ENCODE assay signal across 1 cellular context in genomic region chr1:113904674-113905434, GRCh38.
A peak's percentile ranks its signal among the peaks of the same experiment; 100 is the strongest.
TF ChIP-seq lines count a peak whose summit lies in the region.

AP4B1 (minus strand) TSS chr1:113904799; CDS start chr1:113904717, 82 bp downstream.
DCLRE1B (plus strand) TSS chr1:113905326; CDS start chr1:113905587, 261 bp downstream.

TF ChIP-seq in K562, 482 proteins besides CTCF, POLR2A, EP300 and RAD21 (continued from another document and continues in another):
- TF ChIP-seq GTF3C2 (IDR thresholded peaks at IDR 0.05; ENCODE audit: borderline replicate concordance, extremely low read depth, insufficient read length) = no peak
- TF ChIP-seq POLR2G (IDR thresholded peaks at IDR 0.05; ENCODE audit: low read depth, low read length) = peak; percentile 92
- TF ChIP-seq RBFOX2 (IDR thresholded peaks at IDR 0.05; ENCODE audit: low read depth, low read length) = peak; percentile 89
- peak; percentile 95 for TF ChIP-seq SP1 (CRISPR knock-in tag; IDR thresholded peaks at IDR 0.05)
- no peak for TF ChIP-seq ZNF347 (CRISPR knock-in tag; IDR thresholded peaks at IDR 0.05; ENCODE audit: low read depth)
- peak; percentile 41; the same call in 1 of the 2 replicates for TF ChIP-seq DPF2 (IDR thresholded peaks at IDR 0.05)
- TF ChIP-seq LCOR (CRISPR knock-in tag; IDR thresholded peaks at IDR 0.05) = peak; percentile 99
- TF ChIP-seq ZFP30 (CRISPR knock-in tag; IDR thresholded peaks at IDR 0.05; ENCODE audit: borderline replicate concordance) = no peak
- TF ChIP-seq ZBTB11 (CRISPR knock-in tag; IDR thresholded peaks at IDR 0.05) = peak in 2 of 3 experiments; percentile 17 to 93; a peak in 2 of 6 replicates
- no peak for TF ChIP-seq IRF2 (CRISPR knock-in tag; IDR thresholded peaks at IDR 0.05)
- peak; percentile 77; the same call in 1 of the 2 replicates for TF ChIP-seq ARID3A (IDR thresholded peaks at IDR 0.05; ENCODE audit: borderline replicate concordance, low read depth, low read length)
- TF ChIP-seq ZNF668 (CRISPR knock-in tag; IDR thresholded peaks at IDR 0.05) = no peak
- no peak for TF ChIP-seq ZNF699 (CRISPR knock-in tag; IDR thresholded peaks at IDR 0.05; ENCODE audit: insufficient replicate concordance)
- TF ChIP-seq RFX7 (CRISPR knock-in tag; IDR thresholded peaks at IDR 0.05) = no peak
- no peak for TF ChIP-seq WHSC1 (IDR thresholded peaks at IDR 0.05; ENCODE audit: low read length)
- peak; percentile 45; the same call in 1 of the 2 replicates for TF ChIP-seq KLF6 (CRISPR knock-in tag; IDR thresholded peaks at IDR 0.05; ENCODE audit: borderline replicate concordance)
- peak; percentile 56 for TF ChIP-seq SP2 (IDR thresholded peaks at IDR 0.05; ENCODE audit: extremely low read depth, low read depth, low read length, poor library complexity, severe bottlenecking)
- peak; percentile 58; the same call in 1 of the 2 replicates for TF ChIP-seq ARID1B (IDR thresholded peaks at IDR 0.05)
- TF ChIP-seq L3MBTL2 (IDR thresholded peaks at IDR 0.05) = peak; percentile 83
- TF ChIP-seq ZBTB2 (IDR thresholded peaks at IDR 0.05) = peak; percentile 80
- no peak for TF ChIP-seq ZNF696 (CRISPR knock-in tag; conservative IDR thresholded peaks at IDR 0.05)
- peak; percentile 40; the same call in 1 of the 2 replicates for TF ChIP-seq ZNF589 (CRISPR knock-in tag; IDR thresholded peaks at IDR 0.05; ENCODE audit: low read depth)
- TF ChIP-seq ZNF780A (CRISPR knock-in tag; IDR thresholded peaks at IDR 0.05) = no peak
- TF ChIP-seq THRB (CRISPR knock-in tag; conservative IDR thresholded peaks at IDR 0.05) = no peak
- TF ChIP-seq MCM7 (IDR thresholded peaks at IDR 0.05) = no peak
- TF ChIP-seq MLLT1 (IDR thresholded peaks at IDR 0.05) = peak; percentile 71 to 100; a peak in 3 of 4 replicates
- TF ChIP-seq EGR1 (conservative IDR thresholded peaks at IDR 0.05) = peak; percentile 31; the same call in 1 of the 2 replicates
- peak; percentile 97 for TF ChIP-seq HMGN3 (IDR thresholded peaks at IDR 0.05; ENCODE audit: borderline replicate concordance, extremely low read depth, insufficient read length, low read depth, low read length)
- TF ChIP-seq POLR3G (IDR thresholded peaks at IDR 0.05; ENCODE audit: extremely low read depth, insufficient read length, insufficient replicate concordance) = no peak
- peak; percentile 78; the same call in 1 of the 2 replicates for TF ChIP-seq E2F5 (CRISPR knock-in tag; IDR thresholded peaks at IDR 0.05)
- no peak for TF ChIP-seq HEY1 (CRISPR knock-in tag; IDR thresholded peaks at IDR 0.05; ENCODE audit: borderline replicate concordance)
- no peak for TF ChIP-seq BRCA1 (IDR thresholded peaks at IDR 0.05)
- TF ChIP-seq BRCA1 (CRISPR knock-in tag; IDR thresholded peaks at IDR 0.05) = no peak
- peak; percentile 92 for TF ChIP-seq CTCFL (IDR thresholded peaks at IDR 0.05; ENCODE audit: borderline replicate concordance, insufficient read depth, low read depth, low read length, poor library complexity, severe bottlenecking)
- peak; percentile 60; the same call in 1 of the 2 replicates for TF ChIP-seq HDGF (IDR thresholded peaks at IDR 0.05)
- no peak for TF ChIP-seq HDAC8 (tag; IDR thresholded peaks at IDR 0.05)
- no peak for TF ChIP-seq KHSRP (IDR thresholded peaks at IDR 0.05)
- 0 out of 2 replicates have a peak, but pooled peaks have one; percentile 35 for TF ChIP-seq USF1 (CRISPR knock-in tag; IDR thresholded peaks at IDR 0.05)
- TF ChIP-seq HIVEP1 (CRISPR knock-in tag; IDR thresholded peaks at IDR 0.05) = no peak
- peak; percentile 93 for TF ChIP-seq CC2D1A (IDR thresholded peaks at IDR 0.05)
- no peak for TF ChIP-seq ZSCAN29 (IDR thresholded peaks at IDR 0.05)
- no peak for TF ChIP-seq NFE2L1 (tag; IDR thresholded peaks at IDR 0.05; ENCODE audit: borderline replicate concordance, low read depth)
- TF ChIP-seq NFRKB (IDR thresholded peaks at IDR 0.05; ENCODE audit: low read depth) = 0 out of 2 replicates have a peak, but pooled peaks have one; percentile 17
- peak; percentile 73 for TF ChIP-seq SMAD1 (IDR thresholded peaks at IDR 0.05; ENCODE audit: low read depth, low read length, partially characterized antibody)
- TF ChIP-seq GABPB2 (CRISPR knock-in tag; conservative IDR thresholded peaks at IDR 0.05) = no peak
- TF ChIP-seq ZNF316 (IDR thresholded peaks at IDR 0.05) = peak; percentile 49
- peak; percentile 72 for TF ChIP-seq POLR2H (tag; IDR thresholded peaks at IDR 0.05; ENCODE audit: low read depth)
- TF ChIP-seq TRIM28 (IDR thresholded peaks at IDR 0.05) = peak; percentile 88
